ENCODE assay signal across 9 cellular contexts in the genomic region with DNA sequence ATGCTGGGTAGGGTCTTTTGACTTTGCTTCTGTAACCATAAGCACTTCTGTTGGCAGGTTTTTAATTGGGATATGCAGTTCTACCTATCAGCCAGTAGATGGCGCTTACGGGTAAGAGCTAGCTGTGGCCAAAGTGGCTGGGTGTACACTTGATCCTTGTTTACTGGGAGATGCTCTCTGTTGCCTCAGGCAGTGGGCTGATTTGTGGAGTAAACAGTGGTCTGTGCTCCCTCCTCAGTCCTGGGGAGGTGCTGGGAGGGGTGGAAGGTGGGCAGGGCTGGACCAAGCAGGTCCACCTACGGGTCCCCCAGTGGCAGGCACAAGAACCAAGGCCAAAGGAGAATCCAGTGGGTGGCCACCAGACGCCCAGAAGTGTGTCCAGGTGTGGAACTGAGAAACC. TPM values are rescaled to one million over a fixed set of nuclear protein-coding genes. Genes with fewer than 3 reads are reported as not detected.
DNase-seq lines count a peak whose midpoint lies in the region; ATAC-seq, FAIRE-seq and TF ChIP-seq lines count a peak whose summit lies in the region.
"Had no signal": no experiment of that assay in that cellular context is flagged by ENCODE, and none has a peak within 500 bp of the region (broad histone marks: within the 10 kb centered on the region; RNA-seq: fewer than 3 reads in every experiment).

No MANE protein-coding gene starts in this region.

- H3K27ac ChIP-seq in A549 = no peak overlapping the region
- H3K27ac ChIP-seq in heart right ventricle = no peak overlapping the region
- H3K27ac ChIP-seq: epithelial cell of prostate had no signal

- 34% methylated on average over 4 of the region's 4 CpGs for WGBS in A549 (ENCODE audit: missing lambda C conversion rate)
- 55 to 58% methylated on average over 4 of the region's 4 CpGs for WGBS in heart right ventricle, 2 donors

- CTCF ChIA-PET in A549 (lab: Yijun Ruan, JAX) = interaction anchor here (1.2 to 1.7 kb wide), 3 partner anchors 15 to 234 kb away, joined by 3 to 11 read pairs (median 4); no protein-coding TSS in a partner anchor
- CTCF ChIA-PET in activated CD8-positive, alpha-beta T cell treated with anti-CD3 and anti-CD28 coated beads, Interleukin-2, amount 10 ng/mL, durations not matched to agents 7 days and 5 days (lab: Charles Lee) = interaction anchor here (0.6 to 4.5 kb wide), 13 partner anchors 11 to 1041 kb away, joined by 3 to 42 read pairs (median 3); no protein-coding TSS in a partner anchor

- H3K9me3 Mint-ChIP-seq in activated CD8-positive, alpha-beta T cell treated with anti-CD3 and anti-CD28 coated beads, Interleukin-2, amount 10 ng/mL, durations not matched to agents 7 days and 5 days (ENCODE audit: insufficient read depth) = peaks cover 17% of the 10 kb centered on the region
- peaks cover 10% of the 10 kb centered on the region for H3K9me3 Mint-ChIP-seq in stimulated activated effector memory CD8-positive, alpha-beta T cell treated with anti-CD3 and anti-CD28 coated beads, Interleukin-12 subunit alpha, Interleukin-12 subunit beta, amount 100 ng/mL, for 72 hours

- H3K4me3 ChIP-seq in A549 (no peak overlapping the region), heart right ventricle (no peak overlapping the region)

- ATAC-seq in A549 = peak in 1 of 2 experiments; percentile 33; a peak in 3 of 6 replicates
- ATAC-seq in activated CD8-positive, alpha-beta T cell treated with anti-CD3 and anti-CD28 coated beads, Interleukin-2, amount 10 ng/mL, durations not matched to agents 7 days and 5 days = peak; percentile 55
- ATAC-seq in heart right ventricle = peak in 5 of 8 donors; percentile 14 to 44 (median 31)
- peak; percentile 57 for ATAC-seq in stimulated activated effector memory CD8-positive, alpha-beta T cell treated with anti-CD3 and anti-CD28 coated beads, Interleukin-12 subunit alpha, Interleukin-12 subunit beta, amount 100 ng/mL, for 72 hours
- ATAC-seq in HG03135 (IDR thresholded peaks at IDR 0.05; ENCODE audit: unreplicated experiment) = no peak

- intact Hi-C loops in heart right ventricle (cut with DNase I) = loop anchor here in 1 of 10 donors (10.0 kb wide), 1 partner anchor 236 kb away; no protein-coding TSS in a partner anchor

- peaks cover 2% of the 10 kb centered on the region for H3K36me3 Mint-ChIP-seq in activated CD8-positive, alpha-beta T cell treated with anti-CD3 and anti-CD28 coated beads, Interleukin-2, amount 10 ng/mL, durations not matched to agents 7 days and 5 days (ENCODE audit: low read depth)
- no peaks in the 10 kb centered on the region for H3K36me3 Mint-ChIP-seq in stimulated activated effector memory CD8-positive, alpha-beta T cell treated with anti-CD3 and anti-CD28 coated beads, Interleukin-12 subunit alpha, Interleukin-12 subunit beta, amount 100 ng/mL, for 72 hours

- FAIRE-seq in A549 (lab: Jason Lieb, UNC) = no peak

- peak in 1 of 2 experiments; percentile 32 for DNase-seq in A549 (ENCODE audit: low read depth in 1 of 2, low spot score in 1 of 2)
- peak; percentile 58 for DNase-seq in ELR (ENCODE audit: low read depth)
- DNase-seq in NAMALWA (ENCODE audit: low spot score) = peak; percentile 66
- DNase-seq in activated CD8-positive, alpha-beta T cell treated with anti-CD3 and anti-CD28 coated beads, Interleukin-2, amount 10 ng/mL, durations not matched to agents 7 days and 5 days = peak; percentile 29
- DNase-seq in heart right ventricle = no peak
- peak; percentile 3 to 56 for DNase-seq in stimulated activated effector memory CD8-positive, alpha-beta T cell treated with anti-CD3 and anti-CD28 coated beads, Interleukin-12 subunit alpha, Interleukin-12 subunit beta, amount 100 ng/mL, for 72 hours (ENCODE audit: low spot score in 2 of 2)
- DNase-seq in effector CD8-positive, alpha-beta T cell (lab: John Stamatoyannopoulos, UW) = no peak

- no peak overlapping the region for H3K27ac Mint-ChIP-seq in activated CD8-positive, alpha-beta T cell treated with anti-CD3 and anti-CD28 coated beads, Interleukin-2, amount 10 ng/mL, durations not matched to agents 7 days and 5 days
- H3K27ac Mint-ChIP-seq in stimulated activated effector memory CD8-positive, alpha-beta T cell treated with anti-CD3 and anti-CD28 coated beads, Interleukin-12 subunit alpha, Interleukin-12 subunit beta, amount 100 ng/mL, for 72 hours = no peak overlapping the region

- no peak overlapping the region for H3K4me3 Mint-ChIP-seq in activated CD8-positive, alpha-beta T cell treated with anti-CD3 and anti-CD28 coated beads, Interleukin-2, amount 10 ng/mL, durations not matched to agents 7 days and 5 days
- H3K4me3 Mint-ChIP-seq in stimulated activated effector memory CD8-positive, alpha-beta T cell treated with anti-CD3 and anti-CD28 coated beads, Interleukin-12 subunit alpha, Interleukin-12 subunit beta, amount 100 ng/mL, for 72 hours = no peak overlapping the region

- no peaks in the 10 kb centered on the region for H3K36me3 ChIP-seq in heart right ventricle

- no peak overlapping the region for H3K4me2 ChIP-seq in A549

- no peaks in the 10 kb centered on the region for H3K27me3 Mint-ChIP-seq in activated CD8-positive, alpha-beta T cell treated with anti-CD3 and anti-CD28 coated beads, Interleukin-2, amount 10 ng/mL, durations not matched to agents 7 days and 5 days (ENCODE audit: low read depth)

- H3K27me3 ChIP-seq in heart right ventricle = no peaks in the 10 kb centered on the region

- no peaks in the 10 kb centered on the region for H3K4me1 ChIP-seq in A549
- H3K4me1 ChIP-seq in heart right ventricle = no peaks in the 10 kb centered on the region

- POLR2A ChIA-PET in A549 (lab: Yijun Ruan, JAX) = no interaction called here
- POLR2A ChIA-PET in activated CD8-positive, alpha-beta T cell treated with anti-CD3 and anti-CD28 coated beads, Interleukin-2, amount 10 ng/mL, durations not matched to agents 7 days and 5 days (lab: Charles Lee) = interaction anchor here (0.7 kb wide), 1 partner anchor 350 kb away, joined by 3 read pairs; no protein-coding TSS in a partner anchor

- peak in 1 of 2 experiments; percentile 25; a peak in 2 of 5 replicates for TF ChIP-seq RAD21 in A549 (conservative IDR thresholded peaks at IDR 0.05 in 1 of 2, IDR thresholded peaks at IDR 0.05 in 1 of 2)

- no peak for TF ChIP-seq POLR2A in A549 (IDR thresholded peaks at IDR 0.05; ENCODE audit: low read length)

- H3K4me1 Mint-ChIP-seq in activated CD8-positive, alpha-beta T cell treated with anti-CD3 and anti-CD28 coated beads, Interleukin-2, amount 10 ng/mL, durations not matched to agents 7 days and 5 days (ENCODE audit: low read depth) = no peaks in the 10 kb centered on the region
- H3K4me1 Mint-ChIP-seq in stimulated activated effector memory CD8-positive, alpha-beta T cell treated with anti-CD3 and anti-CD28 coated beads, Interleukin-12 subunit alpha, Interleukin-12 subunit beta, amount 100 ng/mL, for 72 hours = no peaks in the 10 kb centered on the region

- TF ChIP-seq CTCF in A549 (IDR thresholded peaks at IDR 0.05) (peak; percentile 14; the same call in 2 of the 3 replicates), heart right ventricle (IDR thresholded peaks at IDR 0.05) (peak; percentile 42 to 74 (median 68))

- TF ChIP-seq EP300 in A549 (IDR thresholded peaks at IDR 0.05) = no peak

- H3K9me3 ChIP-seq in A549 = peaks cover 46% of the 10 kb centered on the region
- peaks cover 0 to 42% (median 9%) of the 10 kb centered on the region in 11 donors for H3K9me3 ChIP-seq in heart right ventricle

TF ChIP-seq in A549, 52 proteins besides CTCF, POLR2A, EP300 and RAD21:
- no peak for TF ChIP-seq KDM5A (IDR thresholded peaks at IDR 0.05)
- no peak for TF ChIP-seq TP53 (CRISPR knock-in tag; IDR thresholded peaks at IDR 0.05)
- no peak for TF ChIP-seq RCOR1 (IDR thresholded peaks at IDR 0.05; ENCODE audit: low read depth, low read length)
- TF ChIP-seq JUNB (IDR thresholded peaks at IDR 0.05) = no peak
- TF ChIP-seq FOSB (CRISPR knock-in tag; IDR thresholded peaks at IDR 0.05) = no peak
- no peak for TF ChIP-seq RFX5 (IDR thresholded peaks at IDR 0.05)
- TF ChIP-seq BHLHE40 (IDR thresholded peaks at IDR 0.05; ENCODE audit: low read depth, low read length) = no peak
- TF ChIP-seq NFE2L2 (conservative IDR thresholded peaks at IDR 0.05; ENCODE audit: low read length) = no peak
- TF ChIP-seq, protein P1, sequence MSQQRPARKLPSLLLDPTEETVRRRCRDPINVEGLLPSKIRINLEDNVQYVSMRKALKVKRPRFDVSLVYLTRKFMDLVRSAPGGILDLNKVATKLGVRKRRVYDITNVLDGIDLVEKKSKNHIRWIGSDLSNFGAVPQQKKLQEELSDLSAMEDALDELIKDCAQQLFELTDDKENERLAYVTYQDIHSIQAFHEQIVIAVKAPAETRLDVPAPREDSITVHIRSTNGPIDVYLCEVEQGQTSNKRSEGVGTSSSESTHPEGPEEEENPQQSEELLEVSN (IDR thresholded peaks at IDR 0.05; ENCODE audit: borderline replicate concordance, low read depth) = no peak
- no peak for TF ChIP-seq RNF2 (IDR thresholded peaks at IDR 0.05; ENCODE audit: borderline replicate concordance, low read depth)
- TF ChIP-seq MYC (IDR thresholded peaks at IDR 0.05; ENCODE audit: borderline replicate concordance, low read length) = no peak
- no peak for TF ChIP-seq FOSL2 (IDR thresholded peaks at IDR 0.05)
- TF ChIP-seq FOSL2 (CRISPR knock-in tag; IDR thresholded peaks at IDR 0.05) = no peak
- TF ChIP-seq ESRRA (IDR thresholded peaks at IDR 0.05; ENCODE audit: borderline replicate concordance, low read length) = no peak
- no peak for TF ChIP-seq CBX2 (IDR thresholded peaks at IDR 0.05; ENCODE audit: borderline replicate concordance, low read depth)

RNA-seq across cellular contexts. Expression of gene RALGPS2, which starts 43.4 kb away (rescaled TPM):
- polyA plus RNA-seq in A549 (2011; rRNA removed) = 18.6 and 23.7 TPM in 2 replicates
- polyA plus RNA-seq in A549 (2012; cell fraction: cytosol; rRNA removed) = 2.9 and 3.7 TPM in 2 replicates
- 1.8 and 2.4 TPM in 2 replicates for polyA plus RNA-seq in A549 (2012; cell fraction: nucleus; rRNA removed)
- 10.2 to 11.8 TPM (median 10.5 TPM) in 3 replicates for polyA plus RNA-seq in A549 (2017; fragmentation: RNase III; extraction: RNeasy Plus Mini Kit Qiagen cat#74134 plus additional on column Dnase treatment)
- polyA minus RNA-seq in A549 (2011; rRNA and poly(A)+ RNA removed) = 14.1 and 15.9 TPM in 2 replicates
- total RNA-seq in activated CD8-positive, alpha-beta T cell treated with anti-CD3 and anti-CD28 coated beads, Interleukin-2, amount 10 ng/mL, durations not matched to agents 7 days and 5 days = 1 to 10 TPM; 4.0 to 5.1 TPM
- 10 to 100 TPM in 3 of 10 donors, 1 to 10 TPM in 7; 5.9 to 12.8 (median 7.8) TPM for total RNA-seq in heart right ventricle
- polyA plus RNA-seq in heart right ventricle = 1 to 10 TPM; 1.4 to 2.2 TPM

Comparison
In these comparisons a context has a peak if more than half of its experiments do, and no peak if none do; other contexts are left out.
1. DNase-seq: peak in ELR (single experiment), NAMALWA (single experiment), activated CD8-positive, alpha-beta T cell treated with anti-CD3 and anti-CD28 coated beads, Interleukin-2, amount 10 ng/mL, durations not matched to agents 7 days and 5 days (single experiment) and stimulated activated effector memory CD8-positive, alpha-beta T cell treated with anti-CD3 and anti-CD28 coated beads, Interleukin-12 subunit alpha, Interleukin-12 subunit beta, amount 100 ng/mL, for 72 hours (2 of 2); none in heart right ventricle (0 of 2) and effector CD8-positive, alpha-beta T cell (single experiment).